ENCODE assay signal across 8 cellular contexts in the genomic region with DNA sequence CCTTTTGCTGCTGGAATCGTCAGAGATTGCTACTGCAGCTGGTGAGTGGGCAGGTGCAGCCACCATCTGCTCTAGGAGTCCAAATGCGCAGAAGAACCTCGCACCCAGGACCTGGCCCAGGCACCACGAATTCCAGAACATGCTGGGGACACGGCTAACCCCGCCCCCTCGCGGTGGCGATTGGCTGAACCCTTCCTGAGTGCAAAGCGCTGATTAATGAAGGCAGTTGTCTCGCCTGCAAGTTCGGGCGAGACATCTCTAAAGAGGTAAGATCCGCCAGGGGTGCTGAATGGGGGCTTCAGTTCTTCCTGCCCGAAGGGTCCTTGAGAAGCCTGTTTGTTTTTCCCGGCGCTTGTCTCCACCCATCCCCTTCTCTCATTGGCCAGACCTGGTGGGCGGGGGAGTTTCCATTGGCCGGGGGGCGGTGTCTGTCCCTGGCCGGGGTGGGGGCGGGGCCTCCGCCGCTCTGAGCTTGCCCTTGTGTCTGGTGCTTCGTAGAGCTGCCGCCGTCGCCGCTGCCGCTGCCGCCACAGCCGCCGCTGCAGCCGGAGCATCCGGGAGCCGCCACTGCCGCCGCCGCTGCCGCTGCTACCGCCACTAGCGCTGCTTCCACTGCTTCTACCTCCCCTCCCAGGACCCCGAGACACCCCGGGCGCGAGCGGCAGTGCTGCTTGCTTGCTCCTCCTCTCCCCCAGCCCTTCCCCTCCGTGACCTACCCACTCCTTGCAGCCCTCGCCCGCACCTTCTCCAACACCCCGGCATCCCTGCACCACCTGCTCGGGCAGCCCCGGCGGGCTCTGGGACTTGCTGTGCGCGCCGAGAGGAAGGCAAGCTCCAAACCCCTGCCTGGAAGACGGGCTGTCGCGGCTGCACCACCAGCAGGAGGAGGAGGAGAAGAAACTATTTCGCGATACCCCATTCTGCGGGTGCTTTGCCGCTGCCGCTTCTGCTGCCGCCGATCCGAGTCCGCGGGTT. TPM values are rescaled to one million over a fixed set of nuclear protein-coding genes. Genes with fewer than 3 reads are reported as not detected.
DNase-seq lines count a peak whose midpoint lies in the region; ATAC-seq and TF ChIP-seq lines count a peak whose summit lies in the region.

A gene (plus strand): TSS at position 495 of the 975 bp plus-strand sequence.

- H3K4me3 ChIP-seq in iPS-20b (ENCODE audit: low read length) (peak within 1 kb of the TSS; percentile 93), skeletal muscle satellite cell (ENCODE audit: low read length) (peak within 1 kb of the TSS; percentile 96)

- H3K9ac ChIP-seq in iPS-20b (ENCODE audit: low read depth, low read length) = peak within 1 kb of the TSS; percentile 80; the same call in 1 of the 2 replicates
- H3K9ac ChIP-seq in skeletal muscle satellite cell (ENCODE audit: low read depth, low read length) = peak within 1 kb of the TSS; percentile 42

- peaks cover 19% of the 10 kb centered on the region for H3K4me1 Mint-ChIP-seq in activated B cell treated with CpG ODN at 0.5 μM for 24 hours

- intact Hi-C loops in activated B cell treated with CpG ODN at 0.5 μM for 24 hours (cut with micrococcal nuclease) = no loop called here

- no peaks in the 10 kb centered on the region for H3K9me3 ChIP-seq in iPS-20b (ENCODE audit: insufficient read depth, low read depth, low read length)
- no peaks in the 10 kb centered on the region for H3K9me3 ChIP-seq in skeletal muscle satellite cell (replicated peaks; ENCODE audit: low read length)

- H3K36me3 ChIP-seq in iPS-20b (ENCODE audit: insufficient read depth, low read depth, low read length) = no peaks in the 10 kb centered on the region
- no peaks in the 10 kb centered on the region for H3K36me3 ChIP-seq in skeletal muscle satellite cell (ENCODE audit: insufficient read depth, low read length)

- peak; percentile 80 for ATAC-seq in GM18499 (IDR thresholded peaks at IDR 0.05; ENCODE audit: insufficient read depth, unreplicated experiment)
- peak; percentile 86 for ATAC-seq in HG02870 (IDR thresholded peaks at IDR 0.05; ENCODE audit: unreplicated experiment)
- peak; percentile 94 for ATAC-seq in activated B cell treated with CpG ODN at 0.5 μM for 24 hours (ENCODE audit: low read depth)

- H3K27ac ChIP-seq in caudate nucleus (ENCODE audit: low read depth, low read length) (peak within 1 kb of the TSS; percentile 96), iPS-20b (ENCODE audit: low read length) (no peak within 1 kb of the TSS)

- peaks cover 15% of the 10 kb centered on the region for H3K4me1 ChIP-seq in iPS-20b (ENCODE audit: insufficient read depth, low read length)
- peaks cover 22% of the 10 kb centered on the region for H3K4me1 ChIP-seq in skeletal muscle satellite cell (ENCODE audit: control insufficient read depth, insufficient read depth, low read length)

- peaks cover 20% of the 10 kb centered on the region for H3K27me3 ChIP-seq in iPS-20b (ENCODE audit: insufficient read depth, low read length)
- H3K27me3 ChIP-seq in skeletal muscle satellite cell (ENCODE audit: control insufficient read depth, insufficient read depth, low read length) = peaks cover 34% of the 10 kb centered on the region

- H3K27me3 Mint-ChIP-seq in activated B cell treated with CpG ODN at 0.5 μM for 24 hours = peaks cover 34% of the 10 kb centered on the region

- no peaks in the 10 kb centered on the region for H3K36me3 Mint-ChIP-seq in activated B cell treated with CpG ODN at 0.5 μM for 24 hours (ENCODE audit: low read depth)

- CTCF ChIA-PET in activated B cell treated with CpG ODN at 0.5 μM for 24 hours (lab: Charles Lee) = no interaction called here

- no peak for TF ChIP-seq CTCF in activated B cell treated with CpG ODN at 0.5 μM for 24 hours (IDR thresholded peaks at IDR 0.05)

- peak within 1 kb of the TSS; percentile 73 for H3K4me3 Mint-ChIP-seq in activated B cell treated with CpG ODN at 0.5 μM for 24 hours

- DNase-seq in NCI-H187 treated with DMSO at 0.1 percent for 48 hours (lab: John Stamatoyannopoulos, UW) (peak; percentile 19), activated B cell treated with CpG ODN at 0.5 μM for 24 hours (peak; percentile 23), caudate nucleus (lab: John Stamatoyannopoulos, UW) (peak; percentile 44 to 99 (median 93)), AML-193 (lab: John Stamatoyannopoulos, UW) (no peak)

- POLR2A ChIA-PET in activated B cell treated with CpG ODN at 0.5 μM for 24 hours (lab: Charles Lee) = no interaction called here

- H3K27ac Mint-ChIP-seq in activated B cell treated with CpG ODN at 0.5 μM for 24 hours = no peak within 1 kb of the TSS

- H3K9me3 Mint-ChIP-seq in activated B cell treated with CpG ODN at 0.5 μM for 24 hours = peaks cover 6% of the 10 kb centered on the region

- H3K4me2 ChIP-seq in skeletal muscle satellite cell (ENCODE audit: low read length) = peak within 1 kb of the TSS; percentile 97

RNA-seq across cellular contexts. Expression of the gene that starts here (rescaled TPM):
- not detected in 2 replicates for total RNA-seq in activated B cell treated with CpG ODN at 0.5 μM for 24 hours
- total RNA-seq in skeletal muscle satellite cell (2012; rRNA removed) = under 0.01 and 2.6 TPM in 2 replicates

Comparison
In these comparisons a context has a peak if more than half of its experiments do, and no peak if none do; other contexts are left out.
1. Peak in DNase-seq and ATAC-seq in activated B cell treated with CpG ODN at 0.5 μM for 24 hours; RNA of the gene not detected or under 1 TPM.
2. DNase-seq: peak in NCI-H187 treated with DMSO at 0.1 percent for 48 hours (single experiment) and caudate nucleus (61 of 61); none in AML-193 (0 of 2).
3. Peak in every context shown above with its lines, with median percentiles within 50 percentile points of each other: ATAC-seq.